ENCODE assay signal across 21 cellular contexts in genomic region chr15:43165801-43166325, GRCh38. TPM values are rescaled to one million over a fixed set of nuclear protein-coding genes. Genes with fewer than 3 reads are reported as not detected.
"Had no signal": no experiment of that assay in that cellular context is flagged by ENCODE, and none has a peak within 500 bp of the region (broad histone marks: within the 10 kb centered on the region; RNA-seq: fewer than 3 reads in every experiment).

No MANE protein-coding gene starts in this region.

- H3K79me2 ChIP-seq: parathyroid adenoma had no signal

- H3K27me3 ChIP-seq: gastrocnemius medialis, sigmoid colon, suprapubic skin, upper lobe of right lung had no signal

- H3K4me3 Mint-ChIP-seq: activated B cell treated with CpG ODN at 0.5 μM for 24 hours; activated naive CD4-positive, alpha-beta T cell treated with anti-CD3 and anti-CD28 coated beads, Interleukin-2, amount 50 U/mL, for 24 hours; brain; naive B cell; stimulated activated naive B cell treated with anti-CD40 and anti-IgM and Interleukin-4, amounts not matched to agents 10 μg/mL and 1 μg/mL and 100 μg/mL, for 72 hours had no signal

- H3K27ac Mint-ChIP-seq: activated B cell treated with CpG ODN at 0.5 μM for 24 hours; activated naive CD4-positive, alpha-beta T cell treated with anti-CD3 and anti-CD28 coated beads, Interleukin-2, amount 50 U/mL, for 24 hours; brain; stimulated activated naive B cell treated with anti-CD40 and anti-IgM and Interleukin-4, amounts not matched to agents 10 μg/mL and 1 μg/mL and 100 μg/mL, for 72 hours had no signal

- H3K27me3 Mint-ChIP-seq: activated B cell treated with CpG ODN at 0.5 μM for 24 hours; activated naive CD4-positive, alpha-beta T cell treated with anti-CD3 and anti-CD28 coated beads, Interleukin-2, amount 50 U/mL, for 24 hours; brain; naive B cell; stimulated activated naive B cell treated with anti-CD40 and anti-IgM and Interleukin-4, amounts not matched to agents 10 μg/mL and 1 μg/mL and 100 μg/mL, for 72 hours had no signal

- H3K4me3 ChIP-seq: gastrocnemius medialis, sigmoid colon, suprapubic skin, upper lobe of right lung had no signal

- H3K4me1 Mint-ChIP-seq: activated B cell treated with CpG ODN at 0.5 μM for 24 hours; activated naive CD4-positive, alpha-beta T cell treated with anti-CD3 and anti-CD28 coated beads, Interleukin-2, amount 50 U/mL, for 24 hours; brain; naive B cell; stimulated activated naive B cell treated with anti-CD40 and anti-IgM and Interleukin-4, amounts not matched to agents 10 μg/mL and 1 μg/mL and 100 μg/mL, for 72 hours had no signal

- DNase-seq: activated B cell treated with CpG ODN at 0.5 μM for 24 hours; activated CD4-positive, alpha-beta T cell treated with anti-CD3 and anti-CD28 coated beads for 48 hours; activated effector memory CD4-positive, alpha-beta T cell treated with Interleukin-2 at 50 U/mL for 16 hours; amygdala; effector memory CD4-positive, alpha-beta T cell; gastrocnemius medialis; islet precursor cell; naive B cell; sigmoid colon; stimulated activated naive B cell treated with anti-CD40 and anti-IgM and Interleukin-4, amounts not matched to agents 10 μg/mL and 1 μg/mL and 100 μg/mL, for 72 hours; SW 1271; upper lobe of right lung had no signal

- H3K27ac ChIP-seq: gastrocnemius medialis, parathyroid adenoma, sigmoid colon, suprapubic skin, upper lobe of right lung had no signal

- H3K9me3 Mint-ChIP-seq: activated B cell treated with CpG ODN at 0.5 μM for 24 hours; activated naive CD4-positive, alpha-beta T cell treated with anti-CD3 and anti-CD28 coated beads, Interleukin-2, amount 50 U/mL, for 24 hours had no signal

- H3K9me3 ChIP-seq: gastrocnemius medialis, sigmoid colon, suprapubic skin, upper lobe of right lung had no signal

- H2AFZ ChIP-seq: parathyroid adenoma had no signal

- H3K9ac ChIP-seq: parathyroid adenoma had no signal

- ATAC-seq: gastrocnemius medialis; left lobe of liver; stimulated activated naive B cell treated with anti-CD40 and anti-IgM and Interleukin-4, amounts not matched to agents 10 μg/mL and 1 μg/mL and 100 μg/mL, for 72 hours; upper lobe of right lung had no signal

- H3K4me1 ChIP-seq: parathyroid adenoma, upper lobe of right lung had no signal

RNA-seq across cellular contexts. Expression of gene EPB42, which starts 55.0 kb away (rescaled TPM):
- total RNA-seq: activated B cell treated with CpG ODN at 0.5 μM for 24 hours; fibroblast of lung; gastrocnemius medialis; lung microvascular endothelial cell; sigmoid colon; SK-MEL-5; suprapubic skin; T-helper 2 cell treated with Interferon-gamma antibody and Interleukin-4, amounts not matched to agents 100 ng/mL and 5 ng/mL, for 36 hours; upper lobe of right lung had no signal
- polyA plus RNA-seq: fibroblast of lung had no signal
